ENCODE assay signal across 11 cellular contexts in genomic region chr1:221117548-221117951, GRCh38.
DNase-seq lines count a peak whose midpoint lies in the region; ATAC-seq and TF ChIP-seq lines count a peak whose summit lies in the region.
"Had no signal": no experiment of that assay in that cellular context is flagged by ENCODE, and none has a peak within 500 bp of the region (broad histone marks: within the 10 kb centered on the region; RNA-seq: fewer than 3 reads in every experiment).

No MANE protein-coding gene starts in this region.

- peaks cover 30% of the 10 kb centered on the region for H3K4me1 Mint-ChIP-seq in osteocyte (ENCODE audit: unreplicated experiment)
- no peaks in the 10 kb centered on the region for H3K4me1 Mint-ChIP-seq in activated CD8-positive, alpha-beta T cell treated with anti-CD3 and anti-CD28 coated beads for 36 hours (ENCODE audit: low read depth)

- CTCF ChIA-PET in PC-9 (lab: Charles Lee): interaction anchor here (0.6 kb wide), 1 partner anchor 215 kb away, joined by 3 read pairs; no protein-coding TSS in a partner anchor
- CTCF ChIA-PET in activated CD8-positive, alpha-beta T cell treated with anti-CD3 and anti-CD28 coated beads for 36 hours (lab: Charles Lee): no interaction called here

- peaks cover 7% of the 10 kb centered on the region; the same call in 1 of the 2 replicates for H3F3A ChIP-seq in PC-9 (ENCODE audit: insufficient read depth, low read depth)

- H3K4me3 ChIP-seq in PC-9: no peak overlapping the region
- H3K4me3 ChIP-seq in fibroblast of the aortic adventitia (ENCODE audit: low read depth, low read length): no peak overlapping the region

- peaks cover 9% of the 10 kb centered on the region for H3K9me3 Mint-ChIP-seq in osteocyte (ENCODE audit: unreplicated experiment)
- H3K9me3 Mint-ChIP-seq in activated CD8-positive, alpha-beta T cell treated with anti-CD3 and anti-CD28 coated beads for 36 hours: peaks cover 3% of the 10 kb centered on the region

- H3K4me3 Mint-ChIP-seq in osteocyte (ENCODE audit: unreplicated experiment): no peak overlapping the region
- H3K4me3 Mint-ChIP-seq in activated CD8-positive, alpha-beta T cell treated with anti-CD3 and anti-CD28 coated beads for 36 hours: no peak overlapping the region

- no peaks in the 10 kb centered on the region for H3K36me3 Mint-ChIP-seq in osteocyte (ENCODE audit: unreplicated experiment)
- no peaks in the 10 kb centered on the region for H3K36me3 Mint-ChIP-seq in activated CD8-positive, alpha-beta T cell treated with anti-CD3 and anti-CD28 coated beads for 36 hours (ENCODE audit: low read depth)
- H3K36me3 Mint-ChIP-seq: activated naive CD4-positive, alpha-beta T cell treated with anti-CD3 and anti-CD28 coated beads, Interleukin-2, amount 50 U/mL, for 72 hours had no signal

- no peak for TF ChIP-seq CTCF in PC-9 (conservative IDR thresholded peaks at IDR 0.05)
- no peak for TF ChIP-seq CTCF in fibroblast of the aortic adventitia (IDR thresholded peaks at IDR 0.05; ENCODE audit: insufficient read depth, low read length)
- TF ChIP-seq CTCF in osteocyte (IDR thresholded peaks at IDR 0.05): no peak
- no peak for TF ChIP-seq CTCF in activated CD8-positive, alpha-beta T cell treated with anti-CD3 and anti-CD28 coated beads for 36 hours (IDR thresholded peaks at IDR 0.05)

- intact Hi-C loops in PC-9 (cut with micrococcal nuclease; ENCODE audit: unreplicated experiment): loop anchor here (2.0 kb wide), 1 partner anchor 15 kb away; no protein-coding TSS in a partner anchor
- intact Hi-C loops in activated CD8-positive, alpha-beta T cell treated with anti-CD3 and anti-CD28 coated beads for 36 hours (cut with micrococcal nuclease): no loop called here

- peaks cover 3% of the 10 kb centered on the region; the same call in 1 of the 2 replicates for H3K9me3 ChIP-seq in PC-9 (ENCODE audit: insufficient read depth, low read depth)

- ATAC-seq in GM21515 (IDR thresholded peaks at IDR 0.05; ENCODE audit: unreplicated experiment): no peak
- no peak for ATAC-seq in activated CD8-positive, alpha-beta T cell treated with anti-CD3 and anti-CD28 coated beads for 36 hours
- ATAC-seq: activated naive CD4-positive, alpha-beta T cell treated with anti-CD3 and anti-CD28 coated beads, Interleukin-2, amount 50 U/mL, for 72 hours had no signal

- H3K79me2 ChIP-seq in PC-9 (ENCODE audit: low read depth): no peaks in the 10 kb centered on the region

- POLR2A ChIA-PET in PC-9 (lab: Charles Lee; ENCODE audit: unreplicated experiment): no interaction called here
- POLR2A ChIA-PET in activated CD8-positive, alpha-beta T cell treated with anti-CD3 and anti-CD28 coated beads for 36 hours (lab: Charles Lee): no interaction called here

- peaks cover 21% of the 10 kb centered on the region for H3K4me1 ChIP-seq in PC-9 (replicated peaks; ENCODE audit: insufficient read depth)

- no peaks in the 10 kb centered on the region for H3K27me3 ChIP-seq in PC-9 (ENCODE audit: insufficient read depth, low read depth)

- in situ Hi-C loops in Caki2 (cut with HindIII; ENCODE audit: low pct_unique_long_range_greater_than_20kb, low sequenced_read_pairs): loop anchor here (10.0 kb wide), 1 partner anchor 317 kb away; no protein-coding TSS in a partner anchor

- H3K27ac Mint-ChIP-seq in osteocyte (ENCODE audit: unreplicated experiment): peak overlapping the region; percentile 88
- no peak overlapping the region for H3K27ac Mint-ChIP-seq in activated CD8-positive, alpha-beta T cell treated with anti-CD3 and anti-CD28 coated beads for 36 hours
- H3K27ac Mint-ChIP-seq: activated naive CD4-positive, alpha-beta T cell treated with anti-CD3 and anti-CD28 coated beads, Interleukin-2, amount 50 U/mL, for 72 hours had no signal

- H3K36me3 ChIP-seq in PC-9 (ENCODE audit: low read depth): no peaks in the 10 kb centered on the region

- H3K27me3 Mint-ChIP-seq in osteocyte (ENCODE audit: unreplicated experiment): no peaks in the 10 kb centered on the region
- H3K27me3 Mint-ChIP-seq in activated CD8-positive, alpha-beta T cell treated with anti-CD3 and anti-CD28 coated beads for 36 hours: peaks cover 4% of the 10 kb centered on the region

- H3K4me2 ChIP-seq in PC-9: peak overlapping the region; percentile 1; the same call in 1 of the 2 replicates

- DNase-seq in Caki2 (ENCODE audit: low read depth): peak; percentile 96
- peak; percentile 29 to 57 for DNase-seq in PC-9
- peak; percentile 84 for DNase-seq in fibroblast of the aortic adventitia (ENCODE audit: low read depth)
- no peak for DNase-seq in osteocyte (ENCODE audit: extremely low spot score, unreplicated experiment)
- DNase-seq in NCI-H2171 treated with DMSO at 0.1 percent for 48 hours (lab: John Stamatoyannopoulos, UW): no peak
- DNase-seq in activated CD8-positive, alpha-beta T cell treated with anti-CD3 and anti-CD28 coated beads for 36 hours: no peak
- DNase-seq in DMS114 treated with DMSO at 0.1 percent for 48 hours (lab: John Stamatoyannopoulos, UW; ENCODE audit: unreplicated experiment): no peak
- DNase-seq: DND-41, NCI-H2107 had no signal

- 0 out of 2 replicates have a peak overlapping the region, but pooled peaks have one; percentile 41 for H3K27ac ChIP-seq in PC-9

- H4K20me1 ChIP-seq in PC-9 (ENCODE audit: insufficient read depth): no peaks in the 10 kb centered on the region

- no TSS peak for BruUV-seq in PC-9 (replicated peaks; lab: Mats Ljungman, UMichigan)

- no peaks in the 10 kb centered on the region for H3K9me2 ChIP-seq in PC-9 (ENCODE audit: insufficient read depth)

- no peak overlapping the region for H2AFZ ChIP-seq in PC-9

Comparison
In these comparisons a context has a peak if more than half of its experiments do, and no peak if none do; other contexts are left out.
1. DNase-seq: peak in Caki2 (single experiment), PC-9 (2 of 2) and fibroblast of the aortic adventitia (single experiment); none in osteocyte (single experiment), NCI-H2171 treated with DMSO at 0.1 percent for 48 hours (single experiment), activated CD8-positive, alpha-beta T cell treated with anti-CD3 and anti-CD28 coated beads for 36 hours (single experiment) and DMS114 treated with DMSO at 0.1 percent for 48 hours (single experiment).